8 cellular contexts compared by ENCODE assay signal in the genomic region with DNA sequence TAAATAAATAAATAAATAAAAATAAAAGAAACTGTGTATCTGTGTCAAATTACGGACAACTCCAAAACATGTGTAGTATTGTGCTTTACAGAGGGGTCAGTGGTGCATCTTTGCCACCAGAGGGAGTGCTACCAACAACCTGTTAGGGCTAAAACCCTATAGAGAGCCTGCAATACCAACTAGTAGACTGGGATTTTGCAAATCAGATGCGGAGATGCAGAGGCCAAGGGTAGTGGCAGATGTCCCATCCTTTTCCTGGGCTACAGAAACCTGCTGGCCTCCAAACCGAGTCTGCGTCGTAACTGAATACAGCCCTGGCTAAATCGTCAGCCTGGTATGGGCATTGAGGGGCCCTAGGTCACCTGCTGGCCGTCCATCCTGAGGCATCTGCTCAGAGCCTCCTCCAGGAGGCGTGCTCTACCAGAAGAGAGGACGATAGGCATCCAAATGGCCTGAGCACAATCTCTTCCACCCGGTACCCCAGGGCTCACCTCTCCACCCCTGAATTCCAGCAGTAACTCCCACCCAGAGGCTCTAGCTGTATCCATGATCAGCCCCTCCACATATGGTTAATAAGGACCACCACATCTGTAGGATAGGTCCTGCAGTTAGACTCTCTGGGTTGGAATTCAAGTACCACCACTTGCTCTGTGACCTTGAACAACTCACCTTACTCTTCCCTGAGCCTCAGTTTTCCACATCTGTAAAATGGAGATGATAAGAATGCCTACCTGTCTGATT. TPM values are rescaled to one million over a fixed set of nuclear protein-coding genes. Genes with fewer than 3 reads are reported as not detected.
DNase-seq lines count a peak whose midpoint lies in the region; ATAC-seq and TF ChIP-seq lines count a peak whose summit lies in the region.

No MANE protein-coding gene starts in this region.

- H3K4me3 ChIP-seq in Caco-2 (ENCODE audit: low read depth, low read length), result 0 out of 2 replicates have a peak overlapping the region, but pooled peaks have one; percentile 6

- no peaks in the 10 kb centered on the region for H3K27me3 ChIP-seq in Caco-2 (replicated peaks; ENCODE audit: control insufficient read depth, insufficient read depth, low read length)

- H3K27ac Mint-ChIP-seq in Caco-2 (ENCODE audit: unreplicated experiment), result peak overlapping the region; percentile 35
- H3K27ac Mint-ChIP-seq in stimulated activated naive B cell treated with anti-CD40 and anti-IgM and Interleukin-4, amounts not matched to agents 10 μg/mL and 1 μg/mL and 100 μg/mL, for 72 hours, result no peak overlapping the region

- peaks cover 10% of the 10 kb centered on the region for H3K4me1 ChIP-seq in Caco-2

- ATAC-seq in GM19455 (IDR thresholded peaks at IDR 0.05; ENCODE audit: unreplicated experiment) (peak; percentile 84), HG03469 (IDR thresholded peaks at IDR 0.05; ENCODE audit: unreplicated experiment) (peak; percentile 64), left lobe of liver (peak; percentile 96)
- peak; percentile 98 to 99 for ATAC-seq in stimulated activated naive B cell treated with anti-CD40 and anti-IgM and Interleukin-4, amounts not matched to agents 10 μg/mL and 1 μg/mL and 100 μg/mL, for 72 hours (replicated peaks)

- intact Hi-C loops in Caco-2 (cut with micrococcal nuclease; ENCODE audit: unreplicated experiment), result loop anchor here (1.0 to 10.0 kb wide), 5 partner anchors 19 to 327 kb away; a partner anchor contains a TSS

- peak; percentile 87 to 88 for TF ChIP-seq CTCF in Caco-2 (IDR thresholded peaks at IDR 0.05; ENCODE audit: insufficient read depth in 1 of 2, low read depth in 1 of 2, low read length in 1 of 2, severe bottlenecking in 1 of 2, unreplicated experiment in 1 of 2)

- DNase-seq in Caco-2 (peak; percentile 75 to 77), NCI-H524 (lab: John Stamatoyannopoulos, UW) (peak; percentile 59 to 75), dermis microvascular lymphatic vessel endothelial cell (ENCODE audit: low read depth in 2 of 2) (peak; percentile 65 to 79), left lobe of liver (ENCODE audit: low spot score) (peak; percentile 59)
- peak; percentile 61 to 72 for DNase-seq in activated CD4-positive, alpha-beta T cell treated with anti-CD3 and anti-CD28 coated beads for 4 hours
- peak; percentile 54 for DNase-seq in stimulated activated naive B cell treated with anti-CD40 and anti-IgM and Interleukin-4, amounts not matched to agents 10 μg/mL and 1 μg/mL and 100 μg/mL, for 72 hours

- no peaks in the 10 kb centered on the region for H3K4me1 Mint-ChIP-seq in Caco-2 (ENCODE audit: low read depth, unreplicated experiment)
- peaks cover 2 to 16% of the 10 kb centered on the region in 2 donors for H3K4me1 Mint-ChIP-seq in stimulated activated naive B cell treated with anti-CD40 and anti-IgM and Interleukin-4, amounts not matched to agents 10 μg/mL and 1 μg/mL and 100 μg/mL, for 72 hours

- H3K9me3 Mint-ChIP-seq in Caco-2 (ENCODE audit: unreplicated experiment), result no peaks in the 10 kb centered on the region
- H3K9me3 Mint-ChIP-seq in stimulated activated naive B cell treated with anti-CD40 and anti-IgM and Interleukin-4, amounts not matched to agents 10 μg/mL and 1 μg/mL and 100 μg/mL, for 72 hours, result no peaks in the 10 kb centered on the region

- CTCF ChIA-PET in Caco-2 (lab: Charles Lee), result interaction anchor here (1.1 kb wide), 1 partner anchor 36 kb away, joined by 4 read pairs; no protein-coding TSS in a partner anchor

- no peaks in the 10 kb centered on the region for H3K9me3 ChIP-seq in Caco-2

- no peak overlapping the region for H3K4me3 Mint-ChIP-seq in Caco-2 (ENCODE audit: unreplicated experiment)
- H3K4me3 Mint-ChIP-seq in stimulated activated naive B cell treated with anti-CD40 and anti-IgM and Interleukin-4, amounts not matched to agents 10 μg/mL and 1 μg/mL and 100 μg/mL, for 72 hours, result peak overlapping the region; percentile 4 to 68

- no peaks in the 10 kb centered on the region for H3K27me3 Mint-ChIP-seq in Caco-2 (ENCODE audit: insufficient read depth, unreplicated experiment)
- H3K27me3 Mint-ChIP-seq in stimulated activated naive B cell treated with anti-CD40 and anti-IgM and Interleukin-4, amounts not matched to agents 10 μg/mL and 1 μg/mL and 100 μg/mL, for 72 hours, result no peaks in the 10 kb centered on the region

- H3K36me3 Mint-ChIP-seq in Caco-2 (ENCODE audit: insufficient read depth, unreplicated experiment), result peaks cover 10% of the 10 kb centered on the region
- H3K36me3 Mint-ChIP-seq in stimulated activated naive B cell treated with anti-CD40 and anti-IgM and Interleukin-4, amounts not matched to agents 10 μg/mL and 1 μg/mL and 100 μg/mL, for 72 hours, result no peaks in the 10 kb centered on the region

- H3K36me3 ChIP-seq in Caco-2 (ENCODE audit: control insufficient read depth, insufficient read depth, low read length), result no peaks in the 10 kb centered on the region

- no TSS peak for BruUV-seq in Caco-2 (replicated peaks; lab: Mats Ljungman, UMichigan)

- POLR2A ChIA-PET in Caco-2 (lab: Charles Lee), result interaction anchor here (0.5 kb wide), 1 partner anchor 12 kb away, joined by 8 read pairs; no protein-coding TSS in a partner anchor

RNA-seq across cellular contexts. Expression of a gene that starts 6.2 kb away (rescaled TPM):
- 69.3 and 70.5 TPM in 2 replicates for total RNA-seq in Caco-2 (2022)
- 10.2 and 10.4 TPM in 2 replicates for total RNA-seq in dermis microvascular lymphatic vessel endothelial cell
- total RNA-seq in left lobe of liver, result 7.0 TPM

RNA-seq across cellular contexts. Expression of a gene that starts 18.6 kb away (rescaled TPM):
- total RNA-seq in Caco-2 (2022) (412 and 462 TPM in 2 replicates), dermis microvascular lymphatic vessel endothelial cell (241 and 263 TPM in 2 replicates), left lobe of liver (151 TPM)

RNA-seq across cellular contexts. Expression of a gene that starts 38.4 kb away (rescaled TPM):
- 77.5 and 84.7 TPM in 2 replicates for total RNA-seq in Caco-2 (2022)
- 23.1 and 23.9 TPM in 2 replicates for total RNA-seq in dermis microvascular lymphatic vessel endothelial cell
- total RNA-seq in left lobe of liver, result 10.3 TPM

RNA-seq across cellular contexts. Expression of a gene that starts 38.6 kb away (rescaled TPM):
- total RNA-seq in Caco-2 (2022) (43.5 and 48.3 TPM in 2 replicates), dermis microvascular lymphatic vessel endothelial cell (28.0 and 32.0 TPM in 2 replicates), left lobe of liver (25.2 TPM)

Comparison
In these comparisons a context has a peak if more than half of its experiments do, and no peak if none do; other contexts are left out.
1. Peak in every context shown above with its lines: DNase-seq, ATAC-seq and H3K4me3 ChIP-seq.